In genomic region chr14:40727107-40727506, GRCh38 we compare ENCODE assay signal across 8 cellular contexts.
"Had no signal": no experiment of that assay in that cellular context is flagged by ENCODE, and none has a peak within 500 bp of the region (broad histone marks: within the 10 kb centered on the region; RNA-seq: fewer than 3 reads in every experiment).

No MANE protein-coding gene starts in this region.

- H3K4me3 ChIP-seq: GM12878 had no signal

- FAIRE-seq: G401.6, GM12878, GM12891, GM12892, GM18507, GM19239 had no signal

- DNase-seq: GDM1, GF-D8 had no signal

- ATAC-seq: GM12878 had no signal
